ENCODE assay signal across 17 cellular contexts in the genomic region with DNA sequence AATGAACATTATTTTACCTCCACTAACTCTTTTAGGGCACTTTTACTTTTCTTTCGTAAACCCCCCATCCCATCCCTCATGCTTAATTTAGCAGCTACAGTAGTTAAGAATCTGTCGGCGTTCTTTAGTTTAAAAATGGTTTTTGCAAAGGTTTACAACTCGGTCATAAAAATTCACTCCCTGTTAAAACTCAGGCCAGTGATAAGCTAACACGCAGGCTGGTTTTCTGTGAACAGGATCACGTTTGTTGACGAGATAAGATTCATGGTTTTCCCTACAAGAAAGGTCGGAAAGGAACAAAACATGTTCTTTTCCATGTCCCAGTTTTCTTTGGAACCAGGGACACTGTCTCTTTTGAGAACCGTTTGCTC.
"Had no signal": no experiment of that assay in that cellular context is flagged by ENCODE, and none has a peak within 500 bp of the region (broad histone marks: within the 10 kb centered on the region; RNA-seq: fewer than 3 reads in every experiment).

No MANE protein-coding gene starts in this region.

- H3K4me3 Mint-ChIP-seq: activated CD4-positive, alpha-beta T cell treated with anti-CD3 and anti-CD28 coated beads, Interleukin-2, amount 10 ng/mL, durations not matched to agents 7 days and 5 days; activated naive CD8-positive, alpha-beta T cell treated with anti-CD3 and anti-CD28 coated beads, Interleukin-2, amount 10 ng/mL, durations not matched to agents 7 days and 5 days; immature natural killer cell; naive thymus-derived CD8-positive, alpha-beta T cell had no signal

- H3K27ac Mint-ChIP-seq: activated CD4-positive, alpha-beta T cell treated with anti-CD3 and anti-CD28 coated beads, Interleukin-2, amount 10 ng/mL, durations not matched to agents 7 days and 5 days; activated naive CD8-positive, alpha-beta T cell treated with anti-CD3 and anti-CD28 coated beads, Interleukin-2, amount 10 ng/mL, durations not matched to agents 7 days and 5 days; immature natural killer cell; naive thymus-derived CD8-positive, alpha-beta T cell had no signal

- H3K4me1 ChIP-seq: suprapubic skin had no signal

- H3K9me3 ChIP-seq: right atrium auricular region, suprapubic skin, upper lobe of left lung had no signal

- DNase-seq: activated CD4-positive, alpha-beta T cell treated with anti-CD3 and anti-CD28 coated beads, Interleukin-2, amount 10 ng/mL, durations not matched to agents 7 days and 5 days; activated CD8-positive, alpha-beta memory T cell treated with anti-CD3 and anti-CD28 coated beads for 24 hours; activated naive CD4-positive, alpha-beta T cell; activated naive CD8-positive, alpha-beta T cell treated with anti-CD3 and anti-CD28 coated beads, Interleukin-2, amount 10 ng/mL, durations not matched to agents 7 days and 5 days; immature natural killer cell; naive thymus-derived CD8-positive, alpha-beta T cell; stimulated activated CD4-positive, alpha-beta T cell treated with anti-CD3 and anti-CD28 coated beads, Interleukin-15, amount 100 ng/mL, for 24 hours; stimulated activated CD4-positive, alpha-beta T cell treated with anti-CD3 and anti-CD28 coated beads, Interleukin-4, amount 100 ng/mL, for 4 hours; stimulated activated CD8-positive, alpha-beta memory T cell treated with anti-CD3 and anti-CD28 coated beads, Interleukin-4, amount 100 ng/mL, for 48 hours; stimulated activated naive CD4-positive, alpha-beta T cell treated with Interleukin-2 at 50 U/mL for 16 hours; upper lobe of left lung had no signal

- H3K36me3 Mint-ChIP-seq: activated naive CD8-positive, alpha-beta T cell treated with anti-CD3 and anti-CD28 coated beads, Interleukin-2, amount 10 ng/mL, durations not matched to agents 7 days and 5 days; naive thymus-derived CD8-positive, alpha-beta T cell had no signal

- H3K4me3 ChIP-seq: cardiac muscle cell, lung, right atrium auricular region, skin epidermis, suprapubic skin, upper lobe of left lung had no signal

- H3K27me3 ChIP-seq: cardiac muscle cell, right atrium auricular region, upper lobe of left lung had no signal

- H3K36me3 ChIP-seq: cardiac muscle cell, right atrium auricular region, suprapubic skin, upper lobe of left lung had no signal

- H3K9me3 Mint-ChIP-seq: activated naive CD8-positive, alpha-beta T cell treated with anti-CD3 and anti-CD28 coated beads, Interleukin-2, amount 10 ng/mL, durations not matched to agents 7 days and 5 days; immature natural killer cell; naive thymus-derived CD8-positive, alpha-beta T cell had no signal

- ATAC-seq: esophagus mucosa; naive thymus-derived CD8-positive, alpha-beta T cell had no signal

- H3K27ac ChIP-seq: cardiac muscle cell, right atrium auricular region, skin epidermis, suprapubic skin, upper lobe of left lung had no signal
